8 cellular contexts compared by ENCODE assay signal in the genomic region with DNA sequence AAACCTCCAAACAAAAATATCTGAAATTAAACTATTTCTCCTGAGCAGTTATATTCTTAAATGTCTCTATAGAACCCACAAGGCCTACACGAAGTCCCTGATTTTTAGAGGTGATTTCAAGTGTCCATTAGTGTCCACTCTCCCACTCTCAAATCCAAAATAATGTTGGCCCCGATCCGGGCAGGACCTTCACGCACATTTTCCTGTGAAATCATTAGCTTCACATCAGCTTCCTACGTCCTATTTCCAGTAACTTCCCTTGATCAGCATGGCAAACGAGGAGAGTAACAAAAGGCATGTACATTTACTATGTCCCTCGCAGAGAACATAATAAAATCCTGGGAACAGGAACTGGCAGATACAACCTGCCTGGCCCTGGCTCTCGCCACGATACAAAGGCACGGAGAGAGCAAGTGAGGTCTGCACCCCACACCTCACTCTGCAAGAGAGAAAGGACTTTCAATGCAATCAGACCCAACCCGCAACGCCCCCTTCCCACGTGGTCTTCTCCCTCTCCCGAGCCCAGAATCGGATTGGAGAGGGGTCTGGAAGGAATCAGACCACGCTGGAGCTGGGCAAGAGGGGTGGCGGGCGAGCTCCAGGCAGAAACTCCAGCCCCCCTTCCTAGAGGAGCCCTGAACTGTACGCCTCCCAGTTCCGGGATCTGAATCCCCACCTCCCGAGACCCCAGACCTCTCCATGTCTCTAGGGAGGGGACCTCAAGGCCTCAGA. TPM values are rescaled to one million over a fixed set of nuclear protein-coding genes. Genes with fewer than 3 reads are reported as not detected.
A peak's percentile ranks its signal among the peaks of the same experiment; 100 is the strongest.
DNase-seq lines count a peak whose midpoint lies in the region; ATAC-seq and TF ChIP-seq lines count a peak whose summit lies in the region.

No MANE protein-coding gene starts in this region.

- H3K4me1 Mint-ChIP-seq in brain: peaks cover 41% of the 10 kb centered on the region

- peak overlapping the region; percentile 94 to 99 (median 97) for H3K27ac Mint-ChIP-seq in brain

- WGBS in iPS DF 6.9 (ENCODE audit: insufficient coverage, insufficient read length): no CpG with 5 or more reads among the region's 21 CpGs

- no peak overlapping the region for H3K27ac ChIP-seq in iPS DF 6.9 (ENCODE audit: low read length)

- H3K36me3 ChIP-seq in iPS DF 6.9 (ENCODE audit: control insufficient read depth, insufficient read depth, low read length): no peaks in the 10 kb centered on the region

- DNase-seq in CMK (ENCODE audit: low read depth) (peak; percentile 37), Kasumi-1 (lab: John Stamatoyannopoulos, UW) (peak; percentile 55 to 59), SK-N-DZ (ENCODE audit: low spot score) (peak; percentile 94), iPS DF 6.9 (ENCODE audit: low read depth, low spot score) (peak; percentile 58), sciatic nerve (ENCODE audit: low spot score) (peak; percentile 72)

- no peak for TF ChIP-seq CTCF in brain (conservative IDR thresholded peaks at IDR 0.05)

- no peaks in the 10 kb centered on the region for H3K9me3 ChIP-seq in iPS DF 6.9 (ENCODE audit: control insufficient read depth, insufficient read depth, low read length)

- intact Hi-C loops in sciatic nerve (cut with DNase I): loop anchor here (10.0 kb wide), 1 partner anchor 733 kb away; no protein-coding TSS in a partner anchor

- H3K4me1 ChIP-seq in iPS DF 6.9 (ENCODE audit: control insufficient read depth, insufficient read depth, low read length): peaks cover 1% of the 10 kb centered on the region; the same call in 1 of the 2 replicates

- peaks cover 5% of the 10 kb centered on the region for H3K27me3 Mint-ChIP-seq in brain

- no peaks in the 10 kb centered on the region for H3K27me3 ChIP-seq in iPS DF 6.9 (ENCODE audit: control insufficient read depth, insufficient read depth, low read length)

- peak overlapping the region; percentile 91 for H3K4me3 ChIP-seq in iPS DF 6.9 (ENCODE audit: low read length)

- ATAC-seq in GM21381 (IDR thresholded peaks at IDR 0.05; ENCODE audit: unreplicated experiment): peak; percentile 6
- ATAC-seq in sciatic nerve: peak; percentile 19
- ATAC-seq in GM18868 (IDR thresholded peaks at IDR 0.05; ENCODE audit: unreplicated experiment): no peak

- peak overlapping the region; percentile 95 to 99 (median 97) for H3K4me3 Mint-ChIP-seq in brain

- no peaks in the 10 kb centered on the region for H3K9me3 Mint-ChIP-seq in brain

- peaks cover 9% of the 10 kb centered on the region for H3K36me3 Mint-ChIP-seq in brain

RNA-seq across cellular contexts. Expression of a gene that starts 17.5 kb away (rescaled TPM):
- polyA plus RNA-seq in SK-N-DZ (2014; cell fraction: cytosol; rRNA removed): not detected in 2 replicates
- polyA plus RNA-seq in SK-N-DZ (2014; cell fraction: nucleus; rRNA removed): not detected in 2 replicates
- polyA plus RNA-seq in brain (ENCODE audit: insufficient read depth, low read depth, low replicate concordance): not detected
- not detected for total RNA-seq in sciatic nerve

RNA-seq across cellular contexts. Expression of a gene that starts 48.4 kb away (rescaled TPM):
- 40.0 and 40.5 TPM in 2 replicates for polyA plus RNA-seq in SK-N-DZ (2014; cell fraction: cytosol; rRNA removed)
- 28.1 and 42.1 TPM in 2 replicates for polyA plus RNA-seq in SK-N-DZ (2014; cell fraction: nucleus; rRNA removed)
- polyA plus RNA-seq in brain (ENCODE audit: insufficient read depth, low read depth, low replicate concordance): 43.0 TPM
- total RNA-seq in sciatic nerve: 85.3 TPM

RNA-seq across cellular contexts. Expression of a gene that starts 48.4 kb away (rescaled TPM):
- 19.3 and 20.9 TPM in 2 replicates for polyA plus RNA-seq in SK-N-DZ (2014; cell fraction: cytosol; rRNA removed)
- 30.2 and 36.9 TPM in 2 replicates for polyA plus RNA-seq in SK-N-DZ (2014; cell fraction: nucleus; rRNA removed)
- polyA plus RNA-seq in brain (ENCODE audit: insufficient read depth, low read depth, low replicate concordance): 16.2 TPM
- total RNA-seq in sciatic nerve: 52.0 TPM

Comparison
In these comparisons a context has a peak if more than half of its experiments do, and no peak if none do; other contexts are left out.
1. DNase-seq: peak in every context shown above with its lines; median percentile 94 in SK-N-DZ; 72 in sciatic nerve; 58 in iPS DF 6.9; 57 in Kasumi-1; 37 in CMK.